ENCODE assay signal across 16 cellular contexts in genomic region chr17:39147221-39148185, GRCh38. TPM values are rescaled to one million over a fixed set of nuclear protein-coding genes. Genes with fewer than 3 reads are reported as not detected.
"Had no signal": no experiment of that assay in that cellular context is flagged by ENCODE, and none has a peak within 500 bp of the region (broad histone marks: within the 10 kb centered on the region; RNA-seq: fewer than 3 reads in every experiment).

No MANE protein-coding gene starts in this region.

- H3K4me1 ChIP-seq: colonic mucosa had no signal

- H3K9me3 Mint-ChIP-seq: activated CD4-positive, alpha-beta T cell treated with anti-CD3 and anti-CD28 coated beads, Interleukin-2, amount 10 ng/mL, durations not matched to agents 24 days and 14 days; activated naive CD4-positive, alpha-beta T cell treated with anti-CD3 and anti-CD28 coated beads, Interleukin-2, amount 50 U/mL, for 72 hours; activated T-cell treated with anti-CD3 and anti-CD28 coated beads, Interleukin-2, amount 50 U/mL, for 72 hours; stimulated activated effector memory CD8-positive, alpha-beta T cell treated with anti-CD3 and anti-CD28 coated beads, Interleukin-12 subunit alpha, Interleukin-12 subunit beta, amount 100 ng/mL, for 72 hours had no signal

- H3K27ac Mint-ChIP-seq: activated CD4-positive, alpha-beta T cell treated with anti-CD3 and anti-CD28 coated beads, Interleukin-2, amount 10 ng/mL, durations not matched to agents 24 days and 14 days; activated naive CD4-positive, alpha-beta T cell treated with anti-CD3 and anti-CD28 coated beads, Interleukin-2, amount 50 U/mL, for 72 hours; activated T-cell treated with anti-CD3 and anti-CD28 coated beads, Interleukin-2, amount 50 U/mL, for 72 hours; stimulated activated effector memory CD8-positive, alpha-beta T cell treated with anti-CD3 and anti-CD28 coated beads, Interleukin-12 subunit alpha, Interleukin-12 subunit beta, amount 100 ng/mL, for 72 hours had no signal

- H3K9me3 ChIP-seq: colonic mucosa, esophagus muscularis mucosa, pancreas had no signal

- H3K27me3 ChIP-seq: pancreas had no signal

- ATAC-seq: activated naive CD4-positive, alpha-beta T cell treated with anti-CD3 and anti-CD28 coated beads, Interleukin-2, amount 50 U/mL, for 72 hours; activated T-cell treated with anti-CD3 and anti-CD28 coated beads, Interleukin-2, amount 50 U/mL, for 72 hours; pancreas; stimulated activated effector memory CD8-positive, alpha-beta T cell treated with anti-CD3 and anti-CD28 coated beads, Interleukin-12 subunit alpha, Interleukin-12 subunit beta, amount 100 ng/mL, for 72 hours had no signal

- H3K36me3 ChIP-seq: colonic mucosa, esophagus muscularis mucosa, pancreas had no signal

- H3K27ac ChIP-seq: colonic mucosa, pancreas had no signal

- DNase-seq: activated CD4-positive, alpha-beta T cell treated with anti-CD3 and anti-CD28 coated beads, Interleukin-2, amount 10 ng/mL, durations not matched to agents 24 days and 14 days; activated CD4-positive, CD25-positive, alpha-beta regulatory T cell; activated CD8-positive, alpha-beta memory T cell treated with anti-CD3 and anti-CD28 coated beads, Interleukin-2, amount 50 U/mL, for 48 hours; activated gamma-delta T cell; activated T-cell treated with anti-CD3 and anti-CD28 coated beads, Interleukin-2, amount 50 U/mL, for 72 hours; central memory CD4-positive, alpha-beta T cell; colonic mucosa; mesendoderm; pancreas had no signal

- H3K4me3 Mint-ChIP-seq: activated CD4-positive, alpha-beta T cell treated with anti-CD3 and anti-CD28 coated beads, Interleukin-2, amount 10 ng/mL, durations not matched to agents 24 days and 14 days; activated T-cell treated with anti-CD3 and anti-CD28 coated beads, Interleukin-2, amount 50 U/mL, for 72 hours; stimulated activated effector memory CD8-positive, alpha-beta T cell treated with anti-CD3 and anti-CD28 coated beads, Interleukin-12 subunit alpha, Interleukin-12 subunit beta, amount 100 ng/mL, for 72 hours had no signal

- H3K4me3 ChIP-seq: colonic mucosa, esophagus muscularis mucosa, pancreas had no signal

RNA-seq across cellular contexts. Expression of gene ARL5C, which starts 18.5 kb away (rescaled TPM):
- total RNA-seq: activated CD4-positive, alpha-beta T cell treated with anti-CD3 and anti-CD28 coated beads, Interleukin-2, amount 10 ng/mL, durations not matched to agents 24 days and 14 days; colonic mucosa; fibroblast of villous mesenchyme; kidney epithelial cell; lower leg skin had no signal
- polyA plus RNA-seq: neural cell had no signal
